ENCODE assay signal across 9 cellular contexts in the genomic region with DNA sequence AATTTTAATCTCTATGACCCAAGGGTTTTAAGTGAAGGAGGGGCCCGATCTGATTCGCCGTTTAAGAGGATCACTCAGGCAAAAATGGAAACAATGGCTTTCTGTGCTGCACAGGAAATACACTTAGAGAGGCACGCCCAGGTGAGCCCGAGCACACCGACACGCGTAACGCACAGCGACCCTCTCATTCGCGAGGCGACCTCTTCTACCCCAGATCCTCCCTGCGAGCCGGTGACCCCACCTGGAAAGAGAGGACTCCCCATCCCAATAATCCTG. TPM values are rescaled to one million over a fixed set of nuclear protein-coding genes. Genes with fewer than 3 reads are reported as not detected.
DNase-seq lines count a peak whose midpoint lies in the region; ATAC-seq and TF ChIP-seq lines count a peak whose summit lies in the region.
"Had no signal": no experiment of that assay in that cellular context is flagged by ENCODE, and none has a peak within 500 bp of the region (broad histone marks: within the 10 kb centered on the region; RNA-seq: fewer than 3 reads in every experiment).

No MANE protein-coding gene starts in this region.

- peak overlapping the region; percentile 80 for H3K4me3 Mint-ChIP-seq in Caco-2 (ENCODE audit: unreplicated experiment)
- peak overlapping the region; percentile 91 for H3K4me3 Mint-ChIP-seq in dendritic cell treated with granulocyte-macrophage colony-stimulating factor and Interleukin-4, amounts not matched to agents 40 ng/mL and 50 ng/mL, for 4 days

- H3K27me3 ChIP-seq in Caco-2 (replicated peaks; ENCODE audit: control insufficient read depth, insufficient read depth, low read length), result no peaks in the 10 kb centered on the region
- no peaks in the 10 kb centered on the region for H3K27me3 ChIP-seq in Loucy (ENCODE audit: insufficient read depth, low read length, poor library complexity, severe bottlenecking)
- H3K27me3 ChIP-seq in neutrophil, result no peaks in the 10 kb centered on the region

- H3K27ac ChIP-seq in neutrophil, result peak overlapping the region; percentile 91

- H3K36me3 ChIP-seq in Caco-2 (ENCODE audit: control insufficient read depth, insufficient read depth, low read length) (no peaks in the 10 kb centered on the region; the same call in 1 of the 2 replicates), Loucy (ENCODE audit: insufficient read depth, low read length) (no peaks in the 10 kb centered on the region), neutrophil (no peaks in the 10 kb centered on the region)

- H3K27ac Mint-ChIP-seq in Caco-2 (ENCODE audit: unreplicated experiment), result peak overlapping the region; percentile 94
- no peak overlapping the region for H3K27ac Mint-ChIP-seq in dendritic cell treated with granulocyte-macrophage colony-stimulating factor and Interleukin-4, amounts not matched to agents 40 ng/mL and 50 ng/mL, for 4 days

- BruUV-seq in Caco-2 (replicated peaks; lab: Mats Ljungman, UMichigan), result no TSS peak

- H3K9me3 ChIP-seq in Caco-2, result no peaks in the 10 kb centered on the region
- H3K9me3 ChIP-seq in Loucy (ENCODE audit: insufficient read depth, low read depth, low read length), result no peaks in the 10 kb centered on the region
- H3K9me3 ChIP-seq in neutrophil, result no peaks in the 10 kb centered on the region

- peaks cover 13% of the 10 kb centered on the region for H3K4me1 ChIP-seq in Caco-2
- H3K4me1 ChIP-seq in Loucy (ENCODE audit: insufficient read depth, low read length, poor library complexity, severe bottlenecking), result peaks cover 13% of the 10 kb centered on the region
- peaks cover 55 to 60% of the 10 kb centered on the region in 2 experiments for H3K4me1 ChIP-seq in neutrophil (ENCODE audit: control insufficient read depth in 1 of 2, insufficient read depth in 1 of 2, low read depth in 1 of 2, low read length in 1 of 2)

- POLR2A ChIA-PET in Caco-2 (lab: Charles Lee), result interaction anchor here (0.6 to 1.9 kb wide), 2 partner anchors 14 to 26 kb away, joined by 3 to 13 read pairs; no protein-coding TSS in a partner anchor

- peak overlapping the region; percentile 92 for H3K4me2 ChIP-seq in Loucy (ENCODE audit: low read depth, low read length, poor library complexity, severe bottlenecking)

- CTCF ChIA-PET in Caco-2 (lab: Charles Lee), result interaction anchor here (1.6 kb wide), 1 partner anchor 29 kb away, joined by 5 read pairs; no protein-coding TSS in a partner anchor

- no peaks in the 10 kb centered on the region for H3K79me2 ChIP-seq in Loucy (ENCODE audit: insufficient read depth, low read length)

- TF ChIP-seq CTCF in Caco-2 (IDR thresholded peaks at IDR 0.05; ENCODE audit: insufficient read depth in 1 of 2, low read depth in 1 of 2, low read length in 1 of 2, severe bottlenecking in 1 of 2, unreplicated experiment in 1 of 2) (no peak), Loucy (conservative IDR thresholded peaks at IDR 0.05; ENCODE audit: low read length) (no peak), neutrophil (IDR thresholded peaks at IDR 0.05) (no peak)

- peaks cover 39% of the 10 kb centered on the region for H3K36me3 Mint-ChIP-seq in Caco-2 (ENCODE audit: insufficient read depth, unreplicated experiment)
- no peaks in the 10 kb centered on the region for H3K36me3 Mint-ChIP-seq in dendritic cell treated with granulocyte-macrophage colony-stimulating factor and Interleukin-4, amounts not matched to agents 40 ng/mL and 50 ng/mL, for 4 days (ENCODE audit: low read depth)

- H3K4me1 Mint-ChIP-seq in Caco-2 (ENCODE audit: low read depth, unreplicated experiment), result peaks cover 10% of the 10 kb centered on the region
- H3K4me1 Mint-ChIP-seq in dendritic cell treated with granulocyte-macrophage colony-stimulating factor and Interleukin-4, amounts not matched to agents 40 ng/mL and 50 ng/mL, for 4 days (ENCODE audit: low read depth), result peaks cover 40% of the 10 kb centered on the region

- ATAC-seq in GM21526 (IDR thresholded peaks at IDR 0.05; ENCODE audit: low FRiP score, unreplicated experiment), result peak; percentile 23

- H3K4me3 ChIP-seq in Caco-2 (ENCODE audit: low read depth, low read length) (peak overlapping the region; percentile 80), Loucy (ENCODE audit: low read length, poor library complexity, severe bottlenecking) (peak overlapping the region; percentile 82), neutrophil (ENCODE audit: low read depth in 1 of 2, low read length in 1 of 2) (peak overlapping the region; percentile 71 to 73)

- intact Hi-C loops in Caco-2 (cut with micrococcal nuclease; ENCODE audit: unreplicated experiment), result loop anchor here (1.0 to 2.0 kb wide), 2 partner anchors 96 to 250 kb away; no protein-coding TSS in a partner anchor
- intact Hi-C loops in dendritic cell treated with granulocyte-macrophage colony-stimulating factor and Interleukin-4, amounts not matched to agents 40 ng/mL and 50 ng/mL, for 4 days (cut with micrococcal nuclease), result no loop called here
- intact Hi-C loops in head of caudate nucleus (cut with DNase I), result no loop called here

- peak overlapping the region; percentile 63 for H3K9ac ChIP-seq in Loucy (ENCODE audit: low read depth, low read length, poor library complexity, severe bottlenecking)

- H3K9me2 ChIP-seq in Loucy (replicated peaks; ENCODE audit: low read depth, low read length), result no peaks in the 10 kb centered on the region

- H2AFZ ChIP-seq in Loucy (ENCODE audit: low read length), result peak overlapping the region; percentile 95

- no peaks in the 10 kb centered on the region for H4K20me1 ChIP-seq in Loucy (ENCODE audit: insufficient read depth, low read length, poor library complexity, severe bottlenecking)

- no peaks in the 10 kb centered on the region for H3K27me3 Mint-ChIP-seq in Caco-2 (ENCODE audit: insufficient read depth, unreplicated experiment)
- H3K27me3 Mint-ChIP-seq in dendritic cell treated with granulocyte-macrophage colony-stimulating factor and Interleukin-4, amounts not matched to agents 40 ng/mL and 50 ng/mL, for 4 days, result peaks cover 19% of the 10 kb centered on the region

- DNase-seq in Caco-2 (no peak), head of caudate nucleus (no peak), NCI-H1694 (lab: John Stamatoyannopoulos, UW) (no peak), NCI-H69 (lab: John Stamatoyannopoulos, UW) (no peak)

- H3F3A ChIP-seq in Loucy (ENCODE audit: low read depth), result peaks cover 7% of the 10 kb centered on the region; the same call in 1 of the 2 replicates

- H3K9me3 Mint-ChIP-seq in Caco-2 (ENCODE audit: unreplicated experiment), result no peaks in the 10 kb centered on the region
- H3K9me3 Mint-ChIP-seq in dendritic cell treated with granulocyte-macrophage colony-stimulating factor and Interleukin-4, amounts not matched to agents 40 ng/mL and 50 ng/mL, for 4 days, result no peaks in the 10 kb centered on the region

RNA-seq across cellular contexts. Expression of a gene that starts 0.2 kb away (rescaled TPM):
- 20.5 and 24.5 TPM in 2 replicates for total RNA-seq in Caco-2 (2022)

RNA-seq across cellular contexts. Expression of a gene that starts 5.5 kb away (rescaled TPM):
- not detected in 2 replicates for total RNA-seq in Caco-2 (2022)
- total RNA-seq: HT1080 had no signal

RNA-seq across cellular contexts. Expression of a gene that starts 27.5 kb away (rescaled TPM):
- total RNA-seq in Caco-2 (2022), result 106 and 107 TPM in 2 replicates

RNA-seq across cellular contexts. Expression of a gene that starts 29.6 kb away (rescaled TPM):
- total RNA-seq in Caco-2 (2022), result 48.9 and 53.6 TPM in 2 replicates

RNA-seq across cellular contexts. Expression of a gene that starts 46.6 kb away (rescaled TPM):
- total RNA-seq in Caco-2 (2022), result 19.3 and 21.7 TPM in 2 replicates
